Comparison of ENCODE assay signal across 8 cellular contexts in genomic region chr1:58584082-58584895, GRCh38. TPM values are rescaled to one million over a fixed set of nuclear protein-coding genes. Genes with fewer than 3 reads are reported as not detected.
DNase-seq lines count a peak whose midpoint lies in the region; ATAC-seq lines count a peak whose summit lies in the region.

No MANE protein-coding gene starts in this region.

- H3K18ac ChIP-seq in mesenchymal stem cell (ENCODE audit: low read depth in 1 of 2, low read length in 2 of 2), result peak overlapping the region; percentile 5 to 24

- peak overlapping the region; percentile 65 for H4K8ac ChIP-seq in mesenchymal stem cell (ENCODE audit: low read length)

- H2BK5ac ChIP-seq in mesenchymal stem cell (ENCODE audit: low read depth, low read length, poor library complexity, severe bottlenecking), result peak overlapping the region; percentile 71

- H3K23ac ChIP-seq in mesenchymal stem cell (ENCODE audit: low read length in 2 of 2), result no peak overlapping the region

- peak overlapping the region; percentile 80 for H2AK5ac ChIP-seq in mesenchymal stem cell (ENCODE audit: low read length, severe bottlenecking)

- peak overlapping the region in 1 of 2 experiments; percentile 66 for H2BK12ac ChIP-seq in mesenchymal stem cell (ENCODE audit: low read length in 2 of 2)

- H3K4ac ChIP-seq in mesenchymal stem cell (ENCODE audit: low read depth in 1 of 2, low read length in 2 of 2), result peak overlapping the region in 1 of 2 experiments; percentile 24

- H3K14ac ChIP-seq in mesenchymal stem cell (ENCODE audit: low read length in 2 of 2), result no peak overlapping the region

- peak overlapping the region; percentile 52 for H3K4me3 ChIP-seq in ACC112 (ENCODE audit: low read depth, low read length)
- peak overlapping the region in 1 of 2 experiments; percentile 32 for H3K4me3 ChIP-seq in mesenchymal stem cell (ENCODE audit: insufficient read depth in 1 of 2, low read depth in 1 of 2, low read length in 2 of 2)

- no peaks in the 10 kb centered on the region for H3K79me2 ChIP-seq in ACC112 (ENCODE audit: control insufficient read depth, insufficient read depth, low read length, unreplicated experiment)

- H3K27ac ChIP-seq in ACC112 (ENCODE audit: low read depth, low read length) (peak overlapping the region; percentile 99), mesenchymal stem cell (ENCODE audit: low read length, poor library complexity, severe bottlenecking) (peak overlapping the region; percentile 97)

- peak overlapping the region; percentile 45 for H4K91ac ChIP-seq in mesenchymal stem cell (ENCODE audit: low read length)

- peak overlapping the region; percentile 78 for H3K9ac ChIP-seq in mesenchymal stem cell (ENCODE audit: low read length)

- H2BK15ac ChIP-seq in mesenchymal stem cell (ENCODE audit: low read depth, poor library complexity, severe bottlenecking), result peak overlapping the region; percentile 33

- peaks cover 34% of the 10 kb centered on the region for H3K4me1 ChIP-seq in ACC112 (ENCODE audit: control insufficient read depth, insufficient read depth, low read length, unreplicated experiment)
- peaks cover 18% of the 10 kb centered on the region for H3K4me1 ChIP-seq in mesenchymal stem cell (ENCODE audit: control insufficient read depth, insufficient read depth, low read depth, low read length)

- no peak overlapping the region for H3K4me2 ChIP-seq in mesenchymal stem cell (ENCODE audit: low read length, poor library complexity, severe bottlenecking)

- DNase-seq in HS-5 (ENCODE audit: low read depth) (peak; percentile 92), astrocyte of the hippocampus (ENCODE audit: low read depth, low spot score) (peak; percentile 95), mesenchymal stem cell (peak; percentile 93), NCI-H146 (lab: John Stamatoyannopoulos, UW) (no peak)

- no peaks in the 10 kb centered on the region for H3K79me1 ChIP-seq in mesenchymal stem cell (replicated peaks; ENCODE audit: low read length, poor library complexity, severe bottlenecking)

- WGBS in mesenchymal stem cell, result 10% methylated on average over 8 of the region's 8 CpGs

- no peaks in the 10 kb centered on the region for H3K27me3 ChIP-seq in ACC112 (ENCODE audit: insufficient read depth, low read length)
- no peaks in the 10 kb centered on the region for H3K27me3 ChIP-seq in mesenchymal stem cell (ENCODE audit: control insufficient read depth in 1 of 2, insufficient read depth in 1 of 2, low read length in 2 of 2)

- no peaks in the 10 kb centered on the region for H3K36me3 ChIP-seq in ACC112 (ENCODE audit: insufficient read depth, low read length)
- H3K36me3 ChIP-seq in mesenchymal stem cell (ENCODE audit: control insufficient read depth in 1 of 2, insufficient read depth in 2 of 2, low read depth in 1 of 2, low read length in 2 of 2), result no peaks in the 10 kb centered on the region

- ATAC-seq in GM19463 (IDR thresholded peaks at IDR 0.05; ENCODE audit: unreplicated experiment) (peak; percentile 75), HG02970 (IDR thresholded peaks at IDR 0.05; ENCODE audit: low FRiP score, unreplicated experiment) (no peak), GM19328 (IDR thresholded peaks at IDR 0.05; ENCODE audit: unreplicated experiment) (no peak)

- peak overlapping the region; percentile 70 for H2AFZ ChIP-seq in ACC112 (ENCODE audit: low read length, unreplicated experiment)
- no peak overlapping the region for H2AFZ ChIP-seq in mesenchymal stem cell (ENCODE audit: low read depth, low read length)

- H3K9me3 ChIP-seq in mesenchymal stem cell (ENCODE audit: control insufficient read depth, low read length), result no peaks in the 10 kb centered on the region

- H2BK120ac ChIP-seq in mesenchymal stem cell (ENCODE audit: low read depth, low read length), result no peak overlapping the region

RNA-seq across cellular contexts. Expression of gene TACSTD2, which starts 7.2 kb away (rescaled TPM):
- 0.08 TPM for polyA plus RNA-seq in mesenchymal stem cell (2013, experiment 1 of 2)
- 0.12 TPM for polyA plus RNA-seq in mesenchymal stem cell (2013, experiment 2 of 2)

RNA-seq across cellular contexts. Expression of gene OMA1, which starts 37.8 kb away (rescaled TPM):
- polyA plus RNA-seq in mesenchymal stem cell (2013, experiment 1 of 2), result 6.1 TPM
- polyA plus RNA-seq in mesenchymal stem cell (2013, experiment 2 of 2), result 6.3 TPM
